In genomic region chrX:40083979-40084359, GRCh38 we compare ENCODE assay signal across 10 cellular contexts. TPM values are rescaled to one million over a fixed set of nuclear protein-coding genes. Genes with fewer than 3 reads are reported as not detected.
DNase-seq lines count a peak whose midpoint lies in the region; ATAC-seq and TF ChIP-seq lines count a peak whose summit lies in the region.
"Had no signal": no experiment of that assay in that cellular context is flagged by ENCODE, and none has a peak within 500 bp of the region (broad histone marks: within the 10 kb centered on the region; RNA-seq: fewer than 3 reads in every experiment).

No MANE protein-coding gene starts in this region.

- peaks cover 60% of the 10 kb centered on the region for H3K4me1 ChIP-seq in CD8-positive, alpha-beta T cell (ENCODE audit: insufficient read depth, low read length)
- H3K4me1 ChIP-seq in RWPE2 (ENCODE audit: insufficient read depth, poor library complexity, severe bottlenecking) (peaks cover 15% of the 10 kb centered on the region), esophagus squamous epithelium (peaks cover 29 to 82% (median 31%) of the 10 kb centered on the region in 3 donors), trophoblast cell (ENCODE audit: control insufficient read depth in 1 of 2, insufficient read depth in 2 of 2, low read length in 2 of 2) (peaks cover 29 to 38% of the 10 kb centered on the region in 2 experiments)

- no peak overlapping the region for H2BK5ac ChIP-seq in trophoblast cell (ENCODE audit: low read depth, low read length, poor library complexity)

- no peak for TF ChIP-seq CTCF in CD8-positive, alpha-beta T cell (IDR thresholded peaks at IDR 0.05)
- TF ChIP-seq CTCF in RWPE2 (IDR thresholded peaks at IDR 0.05; ENCODE audit: poor library complexity, severe bottlenecking) (no peak), esophagus squamous epithelium (IDR thresholded peaks at IDR 0.05) (no peak), GM13977 (IDR thresholded peaks at IDR 0.05; ENCODE audit: extremely low read depth, insufficient read depth, missing control alignments) (no peak)

- POLR2A ChIA-PET in CD8-positive, alpha-beta T cell (lab: Charles Lee), result no interaction called here

- no peaks in the 10 kb centered on the region for H3K27me3 Mint-ChIP-seq in CD8-positive, alpha-beta T cell (ENCODE audit: low read depth)

- peak overlapping the region; percentile 47 for H3K4ac ChIP-seq in trophoblast cell (ENCODE audit: low read depth, low read length)

- no peak overlapping the region for H4K8ac ChIP-seq in trophoblast cell (ENCODE audit: low read depth, low read length)

- no peaks in the 10 kb centered on the region for H3K27me3 ChIP-seq in CD8-positive, alpha-beta T cell (ENCODE audit: insufficient read depth, low read length)
- H3K27me3 ChIP-seq in RWPE2 (ENCODE audit: insufficient read depth, poor library complexity, severe bottlenecking) (no peaks in the 10 kb centered on the region), esophagus squamous epithelium (peaks cover 0 to 10% (median 0%) of the 10 kb centered on the region in 4 donors), trophoblast cell (ENCODE audit: insufficient read depth, low read length) (no peaks in the 10 kb centered on the region)
- H3K27me3 ChIP-seq: thyroid gland had no signal

- in situ Hi-C loops in GM13977 (cut with MboI; ENCODE audit: low pct_unique_long_range_greater_than_20kb, low sequenced_read_pairs, unreplicated experiment), result no loop called here

- no peak overlapping the region for H3K27ac ChIP-seq in CD8-positive, alpha-beta T cell (ENCODE audit: low read depth, low read length)
- H3K27ac ChIP-seq in RWPE2 (ENCODE audit: poor library complexity, severe bottlenecking), result no peak overlapping the region
- H3K27ac ChIP-seq in esophagus squamous epithelium, result peak overlapping the region in 1 of 4 donors; percentile 70
- no peak overlapping the region for H3K27ac ChIP-seq in trophoblast cell (ENCODE audit: low read depth, low read length)

- peaks cover 3% of the 10 kb centered on the region for H3K79me2 ChIP-seq in trophoblast cell (ENCODE audit: control insufficient read depth, insufficient read depth, low read length, poor library complexity)

- H2BK120ac ChIP-seq in trophoblast cell (ENCODE audit: insufficient read depth, low read length, poor library complexity), result no peak overlapping the region

- no peak overlapping the region for H3K23ac ChIP-seq in trophoblast cell (ENCODE audit: low read length)

- H4K12ac ChIP-seq in trophoblast cell (ENCODE audit: low read depth, low read length), result peak overlapping the region; percentile 18

- no peak for TF ChIP-seq POLR2A in esophagus squamous epithelium (IDR thresholded peaks at IDR 0.05)

- ATAC-seq in CD8-positive, alpha-beta T cell, result no peak
- no peak for ATAC-seq in RWPE2 (ENCODE audit: low read depth)
- ATAC-seq in GM19035 (IDR thresholded peaks at IDR 0.05; ENCODE audit: unreplicated experiment), result no peak

- CTCF ChIA-PET in CD8-positive, alpha-beta T cell (lab: Charles Lee), result no interaction called here

- no peak overlapping the region for H3K27ac Mint-ChIP-seq in CD8-positive, alpha-beta T cell

- no peaks in the 10 kb centered on the region for H3K36me3 Mint-ChIP-seq in CD8-positive, alpha-beta T cell

- peak overlapping the region; percentile 75 for H3K4me3 Mint-ChIP-seq in CD8-positive, alpha-beta T cell

- no peaks in the 10 kb centered on the region for H3K9me3 ChIP-seq in CD8-positive, alpha-beta T cell (ENCODE audit: low read length)
- H3K9me3 ChIP-seq in RWPE2 (ENCODE audit: severe bottlenecking) (no peaks in the 10 kb centered on the region), esophagus squamous epithelium (no peaks in the 10 kb centered on the region), trophoblast cell (ENCODE audit: insufficient read depth, low read depth, low read length) (no peaks in the 10 kb centered on the region)
- H3K9me3 ChIP-seq: thyroid gland had no signal

- DNase-seq in CD8-positive, alpha-beta T cell, result no peak
- DNase-seq in RWPE2 (ENCODE audit: low spot score) (no peak), esophagus squamous epithelium (lab: John Stamatoyannopoulos, UW) (no peak), trophoblast cell (no peak), GM13977 (ENCODE audit: low spot score) (no peak), NCI-H2029 (lab: John Stamatoyannopoulos, UW) (no peak), NCI-H524 (lab: John Stamatoyannopoulos, UW) (no peak)
- DNase-seq: NCI-H2107 had no signal

- no peak overlapping the region for H3K14ac ChIP-seq in trophoblast cell (ENCODE audit: low read length)

- 24% methylated on average over 2 of the region's 26 CpGs; no CpG with 5 or more reads in 1 of the 2 donors for WGBS in esophagus squamous epithelium, 2 donors
- WGBS in trophoblast cell (ENCODE audit: extremely low coverage, insufficient coverage, insufficient read length), result no CpG with 5 or more reads among the region's 26 CpGs

- peak overlapping the region; percentile 55 for H4K91ac ChIP-seq in trophoblast cell (ENCODE audit: low read depth, low read length)

- no peak overlapping the region for H3K9ac ChIP-seq in trophoblast cell (ENCODE audit: low read length)

- H3K9me3 Mint-ChIP-seq in CD8-positive, alpha-beta T cell, result no peaks in the 10 kb centered on the region

- H3K4me2 ChIP-seq in trophoblast cell (ENCODE audit: low read length), result peak overlapping the region; percentile 83

- intact Hi-C loops in CD8-positive, alpha-beta T cell (cut with DNase I, micrococcal nuclease), result no loop called here
- intact Hi-C loops in esophagus squamous epithelium (cut with DNase I), result no loop called here

- peaks cover 73% of the 10 kb centered on the region for H3K4me1 Mint-ChIP-seq in CD8-positive, alpha-beta T cell (ENCODE audit: low read depth)

- peaks cover 8% of the 10 kb centered on the region for H3K79me1 ChIP-seq in trophoblast cell (ENCODE audit: low read length)

- H3K18ac ChIP-seq in trophoblast cell (ENCODE audit: low read length), result no peak overlapping the region

- H2AK5ac ChIP-seq in trophoblast cell (ENCODE audit: low read length), result no peak overlapping the region

- H2BK12ac ChIP-seq in trophoblast cell (ENCODE audit: low read length), result no peak overlapping the region

- no peak overlapping the region for H2AFZ ChIP-seq in trophoblast cell (ENCODE audit: insufficient read depth, low read length, poor library complexity)

- H3K4me3 ChIP-seq in CD8-positive, alpha-beta T cell (ENCODE audit: low read depth, low read length), result peak overlapping the region; percentile 37
- H3K4me3 ChIP-seq in RWPE2 (ENCODE audit: severe bottlenecking), result peak overlapping the region; percentile 27
- H3K4me3 ChIP-seq in esophagus squamous epithelium, result peak overlapping the region; percentile 33 to 67 (median 46)
- H3K4me3 ChIP-seq in trophoblast cell (ENCODE audit: low read depth, low read length), result no peak overlapping the region

- no peaks in the 10 kb centered on the region for H3K36me3 ChIP-seq in CD8-positive, alpha-beta T cell (ENCODE audit: insufficient read depth, low read length)
- H3K36me3 ChIP-seq in RWPE2 (ENCODE audit: low read depth) (no peaks in the 10 kb centered on the region), esophagus squamous epithelium (no peaks in the 10 kb centered on the region), trophoblast cell (ENCODE audit: control insufficient read depth in 1 of 2, insufficient read depth in 2 of 2, low read length in 2 of 2) (peaks cover 0 to 1% of the 10 kb centered on the region in 2 experiments)
- H3K36me3 ChIP-seq: thyroid gland had no signal

RNA-seq across cellular contexts. Expression of gene BCOR, which starts 13.8 kb away (rescaled TPM):
- total RNA-seq in CD8-positive, alpha-beta T cell, result 10 to 100 TPM; 35.5 to 38.5 TPM
- total RNA-seq in esophagus squamous epithelium, result 10 to 100 TPM; 12.0 to 20.1 (median 17.4) TPM
- polyA plus RNA-seq in trophoblast cell (2013), result 5.9 and 6.1 TPM in 2 replicates
